13 cellular contexts compared by ENCODE assay signal in genomic region chr3:137767146-137768020, GRCh38. TPM values are rescaled to one million over a fixed set of nuclear protein-coding genes. Genes with fewer than 3 reads are reported as not detected.
DNase-seq lines count a peak whose midpoint lies in the region; ATAC-seq and TF ChIP-seq lines count a peak whose summit lies in the region.
"Had no signal": no experiment of that assay in that cellular context is flagged by ENCODE, and none has a peak within 500 bp of the region (broad histone marks: within the 10 kb centered on the region; RNA-seq: fewer than 3 reads in every experiment).

No MANE protein-coding gene starts in this region.

- H3K4me1 ChIP-seq in duodenal mucosa (ENCODE audit: control insufficient read depth in 1 of 2, insufficient read depth in 2 of 2, low read length in 2 of 2) = peaks cover 6 to 16% of the 10 kb centered on the region in 2 donors
- H3K4me1 ChIP-seq in mucosa of stomach (ENCODE audit: control insufficient read depth, insufficient read depth, low read length) = peaks cover 50% of the 10 kb centered on the region
- peaks cover 4 to 55% (median 34%) of the 10 kb centered on the region in 4 donors for H3K4me1 ChIP-seq in transverse colon
- H3K4me1 ChIP-seq: colonic mucosa had no signal

- WGBS in transverse colon (ENCODE audit: low coverage in 1 of 2), 2 donors = 10 to 14% methylated on average over 22 to 36 of the region's 36 CpGs

- H3K36me3 ChIP-seq in duodenal mucosa (ENCODE audit: control insufficient read depth in 1 of 2, insufficient read depth in 2 of 2, low read length in 2 of 2) (no peaks in the 10 kb centered on the region), mucosa of stomach (ENCODE audit: control insufficient read depth, insufficient read depth, low read length) (no peaks in the 10 kb centered on the region), transverse colon (no peaks in the 10 kb centered on the region)
- H3K36me3 ChIP-seq: colonic mucosa, prostate gland had no signal

- H3K27me3 ChIP-seq in duodenal mucosa (ENCODE audit: control insufficient read depth in 1 of 2, insufficient read depth in 2 of 2, low read length in 2 of 2) (peaks cover 89 to 99% of the 10 kb centered on the region in 2 donors), mucosa of stomach (ENCODE audit: control insufficient read depth, insufficient read depth, low read length) (peaks cover 100% of the 10 kb centered on the region), transverse colon (peaks cover 100% of the 10 kb centered on the region)

- no peak overlapping the region for H3K9ac ChIP-seq in duodenal mucosa (ENCODE audit: low read depth in 1 of 2, low read length in 2 of 2)
- no peak overlapping the region for H3K9ac ChIP-seq in mucosa of stomach (ENCODE audit: low read length)

- H3K27ac ChIP-seq in duodenal mucosa (ENCODE audit: low read depth, low read length) (no peak overlapping the region), transverse colon (no peak overlapping the region)
- H3K27ac ChIP-seq: colonic mucosa, prostate gland had no signal

- peak; percentile 4 for DNase-seq in activated CD4-positive, alpha-beta T cell treated with anti-CD3 and anti-CD28 coated beads for 48 hours
- no peak for DNase-seq in activated CD4-positive, alpha-beta T cell treated with anti-CD3 and anti-CD28 coated beads, Interleukin-2, amount 50 U/mL, for 4 hours
- DNase-seq in transverse colon (no peak), cortex of kidney (lab: John Stamatoyannopoulos, UW) (no peak), activated gamma-delta T cell treated with Interleukin-2 at 50 U/mL for 16 hours (no peak)
- DNase-seq: colonic mucosa, NCI-H1417, OCI-M1 had no signal

- no peak for ATAC-seq in HG03521 (IDR thresholded peaks at IDR 0.05; ENCODE audit: unreplicated experiment)

- no peak for TF ChIP-seq CTCF in transverse colon (IDR thresholded peaks at IDR 0.05)

- H3K9me3 ChIP-seq in duodenal mucosa (ENCODE audit: control insufficient read depth in 1 of 2, low read length in 2 of 2) (no peaks in the 10 kb centered on the region), mucosa of stomach (ENCODE audit: control insufficient read depth, low read length) (no peaks in the 10 kb centered on the region), transverse colon (no peaks in the 10 kb centered on the region)
- H3K9me3 ChIP-seq: colonic mucosa, prostate gland had no signal

- peak overlapping the region; percentile 52 to 69 for H3K4me3 ChIP-seq in duodenal mucosa (ENCODE audit: low read depth in 1 of 2, low read length in 2 of 2)
- H3K4me3 ChIP-seq in mucosa of stomach (ENCODE audit: low read length) = peak overlapping the region; percentile 31
- H3K4me3 ChIP-seq in transverse colon = peak overlapping the region in 3 of 4 donors; percentile 7 to 46 (median 18)

- intact Hi-C loops in transverse colon (cut with DNase I; ENCODE audit: low total_unique reads) = no loop called here

- TF ChIP-seq POLR2A in transverse colon (IDR thresholded peaks at IDR 0.05) = no peak

- in situ Hi-C loops in transverse colon (cut with MboI; ENCODE audit: low pct_ligation_motif_present in 1 of 4, low pct_unique_long_range_greater_than_20kb in 1 of 4, low sequenced_read_pairs in 3 of 4) = no loop called here

- no peak for TF ChIP-seq EP300 in transverse colon (IDR thresholded peaks at IDR 0.05; ENCODE audit: low read depth)

RNA-seq across cellular contexts. Expression of gene SOX14, which starts 3.3 kb away (rescaled TPM):
- total RNA-seq in transverse colon = not detected
- total RNA-seq: activated T-helper 2 cell treated with anti-CD3 and anti-CD28 coated beads, Interferon-gamma antibody, Interleukin-2, Interleukin-4, amounts not matched to agents 10 μg/mL and 5 μg/mL and 100 μg/mL, durations not matched to agents 14 hours and 24 hours and 36 hours; colonic mucosa had no signal
